In the genomic region with DNA sequence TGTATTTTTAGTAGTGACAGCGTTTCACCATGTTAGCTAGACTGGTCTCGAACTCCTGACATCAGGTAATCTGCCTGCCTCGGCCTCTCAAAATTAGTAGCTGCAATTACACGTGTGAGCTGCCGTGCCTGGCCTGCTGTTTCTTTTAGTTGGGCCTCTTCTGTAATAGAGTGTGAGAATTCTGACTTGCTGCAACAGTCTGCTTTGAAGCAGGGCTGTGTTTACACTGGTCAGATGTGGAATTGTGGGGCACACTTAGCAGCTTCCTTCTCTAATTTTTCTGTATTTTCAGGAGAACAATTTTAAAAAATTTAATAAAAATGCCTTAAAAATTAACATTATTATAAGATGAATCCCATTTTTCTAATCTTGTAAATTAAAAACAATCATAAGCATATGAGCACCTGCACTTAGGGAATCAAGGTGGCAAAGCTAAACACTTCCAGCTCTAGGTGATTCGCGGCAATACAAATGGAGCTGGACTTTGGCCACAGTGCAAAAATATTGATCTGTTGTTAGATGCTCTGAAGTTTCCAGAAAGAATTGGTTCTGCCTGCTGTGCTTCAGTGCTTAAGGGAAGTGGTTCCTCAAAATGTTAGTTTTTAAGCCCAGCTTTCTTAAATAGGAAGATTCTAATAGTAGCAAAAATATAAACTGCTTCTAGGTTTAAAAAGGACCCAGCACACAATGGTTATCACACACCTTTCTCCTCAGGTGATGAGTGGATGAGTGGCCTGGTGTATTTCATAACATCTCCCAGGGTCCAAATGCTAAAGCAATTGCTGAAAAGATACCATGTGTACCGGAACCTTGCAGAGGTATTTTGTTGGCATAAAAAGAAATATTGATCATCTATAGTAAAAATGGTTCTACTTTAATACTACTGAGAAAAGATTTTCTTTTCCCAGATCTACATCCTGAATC, we compare ENCODE assay signal across 25 cellular contexts.
DNase-seq lines count a peak whose midpoint lies in the region; ATAC-seq, FAIRE-seq and TF ChIP-seq lines count a peak whose summit lies in the region.
"Had no signal": no experiment of that assay in that cellular context is flagged by ENCODE, and none has a peak within 500 bp of the region (broad histone marks: within the 10 kb centered on the region; RNA-seq: fewer than 3 reads in every experiment).

No MANE protein-coding gene starts in this region.

- FAIRE-seq in islet of Langerhans (lab: Jason Lieb, UNC) (peak; percentile 74), pancreas (lab: Jason Lieb, UNC) (no peak)
- FAIRE-seq: A549, GM12891, H54 had no signal

- H2AFZ ChIP-seq in GM23338 = peak overlapping the region; percentile 95; the same call in 1 of the 2 replicates
- H2AFZ ChIP-seq: PC-9 had no signal

- H3K79me2 ChIP-seq in GM23338 (replicated peaks; ENCODE audit: insufficient read depth) = no peaks in the 10 kb centered on the region

- H3K4me1 ChIP-seq in GM23338 (ENCODE audit: insufficient read depth) (no peaks in the 10 kb centered on the region), pancreas (peaks cover 0 to 10% (median 10%) of the 10 kb centered on the region in 3 donors)
- H3K4me1 ChIP-seq: A549, SJCRH30 had no signal

- WGBS in pancreas, 2 donors = 29% methylated on average over 8 of the region's 8 CpGs

- no peaks in the 10 kb centered on the region for H3K36me3 Mint-ChIP-seq in GM23338 (ENCODE audit: low read depth)
- H3K36me3 Mint-ChIP-seq: CD14-positive monocyte; CD8-positive, alpha-beta memory T cell had no signal

- peaks cover 14% of the 10 kb centered on the region for H3K4me1 Mint-ChIP-seq in GM23338
- H3K4me1 Mint-ChIP-seq: CD14-positive monocyte; CD8-positive, alpha-beta memory T cell had no signal

- intact Hi-C loops in pancreas (cut with DNase I) = no loop called here

- no peaks in the 10 kb centered on the region for H4K20me1 ChIP-seq in GM23338 (replicated peaks; ENCODE audit: insufficient read depth)

- no peak overlapping the region for H3K27ac ChIP-seq in GM23338 (ENCODE audit: low read depth)
- H3K27ac ChIP-seq in VCaP = peak overlapping the region; percentile 80
- peak overlapping the region in 2 of 4 donors; percentile 31 to 52 for H3K27ac ChIP-seq in pancreas
- H3K27ac ChIP-seq: A549, PC-9, SJCRH30 had no signal

- TF ChIP-seq CTCF in GM23338 (conservative IDR thresholded peaks at IDR 0.05; ENCODE audit: low read depth in 2 of 2) (no peak), VCaP (conservative IDR thresholded peaks at IDR 0.05) (no peak), pancreas (IDR thresholded peaks at IDR 0.05) (no peak)

- no peaks in the 10 kb centered on the region for H3K36me3 ChIP-seq in GM23338 (ENCODE audit: insufficient read depth)
- H3K36me3 ChIP-seq in pancreas = no peaks in the 10 kb centered on the region
- H3K36me3 ChIP-seq: MG63, SJCRH30 had no signal

- no peaks in the 10 kb centered on the region for H3K9me3 ChIP-seq in pancreas
- H3K9me3 ChIP-seq: A549, MG63, SJCRH30 had no signal

- H3F3A ChIP-seq in GM23338 (replicated peaks; ENCODE audit: low read depth) = no peaks in the 10 kb centered on the region

- H3K9me2 ChIP-seq in GM23338 (ENCODE audit: insufficient read depth) = no peaks in the 10 kb centered on the region

- H3K4me3 Mint-ChIP-seq in GM23338 = no peak overlapping the region
- H3K4me3 Mint-ChIP-seq: CD14-positive monocyte; CD8-positive, alpha-beta memory T cell had no signal

- no peaks in the 10 kb centered on the region for H3K27me3 Mint-ChIP-seq in GM23338 (ENCODE audit: insufficient read depth, low read depth, poor library complexity)

- H3K4me2 ChIP-seq in GM23338 = no peak overlapping the region
- H3K4me2 ChIP-seq: A549, PC-9 had no signal

- H3K4me3 ChIP-seq in GM23338 = no peak overlapping the region
- no peak overlapping the region for H3K4me3 ChIP-seq in pancreas
- H3K4me3 ChIP-seq: A549, MG63, PC-9, SJCRH30 had no signal

- ATAC-seq in GM23338 (no peak), pancreas (peak; percentile 75 to 89 (median 83)), GM21619 (IDR thresholded peaks at IDR 0.05; ENCODE audit: unreplicated experiment) (no peak)
- ATAC-seq: A549, Right ventricle myocardium inferior had no signal

- DNase-seq in GM23338 (ENCODE audit: low spot score) = no peak
- peak in 2 of 6 donors; percentile 23 to 42 for DNase-seq in pancreas
- no peak for DNase-seq in activated CD8-positive, alpha-beta memory T cell treated with anti-CD3 and anti-CD28 coated beads, Interleukin-2, amount 50 U/mL, for 48 hours
- no peak for DNase-seq in ureter (ENCODE audit: low spot score)
- DNase-seq in C1 segment of cervical spinal cord (lab: John Stamatoyannopoulos, UW) = no peak
- DNase-seq: CD8-positive, alpha-beta memory T cell; DMS79 treated with DMSO at 0.1 percent for 48 hours; GF-D8; KBM-7; MG63; NCI-H1105 treated with DMSO at 0.1 percent for 48 hours; NCI-H1930; NCI-H2107; NCI-H524; NCI-H748 treated with DMSO at 0.1 percent for 48 hours; PC-9; SJCRH30 had no signal

- H3K27me3 ChIP-seq in GM23338 (ENCODE audit: insufficient read depth) (no peaks in the 10 kb centered on the region), pancreas (no peaks in the 10 kb centered on the region)
- H3K27me3 ChIP-seq: MG63, SJCRH30 had no signal

- H3K9me3 Mint-ChIP-seq in GM23338 = no peaks in the 10 kb centered on the region
- H3K9me3 Mint-ChIP-seq: CD8-positive, alpha-beta memory T cell had no signal

- no peak overlapping the region for H3K27ac Mint-ChIP-seq in GM23338
- H3K27ac Mint-ChIP-seq: CD14-positive monocyte; CD8-positive, alpha-beta memory T cell had no signal

TF ChIP-seq in GM23338, 12 proteins besides CTCF, POLR2A, EP300 and RAD21 (continues in another document):
- no peak for TF ChIP-seq POLR2AphosphoS5 (IDR thresholded peaks at IDR 0.05; ENCODE audit: low read depth)
- no peak for TF ChIP-seq ZNF114 (CRISPR knock-in tag; IDR thresholded peaks at IDR 0.05)
- TF ChIP-seq ZNF462 (CRISPR knock-in tag; IDR thresholded peaks at IDR 0.05) = no peak
- no peak for TF ChIP-seq ZNF331 (CRISPR knock-in tag; IDR thresholded peaks at IDR 0.05; ENCODE audit: low read depth)
- TF ChIP-seq NANOG (IDR thresholded peaks at IDR 0.05; ENCODE audit: borderline replicate concordance) = no peak
- no peak for TF ChIP-seq EZH2phosphoT487 (IDR thresholded peaks at IDR 0.05; ENCODE audit: unreplicated experiment)

Comparison
In these comparisons a context has a peak if more than half of its experiments do, and no peak if none do; other contexts are left out.
1. ATAC-seq: peak in pancreas (4 of 4); none in GM23338 (single experiment) and GM21619 (single experiment).